Comparison of ENCODE assay signal across 22 cellular contexts in genomic region chr2:127098711-127099110, GRCh38. TPM values are rescaled to one million over a fixed set of nuclear protein-coding genes. Genes with fewer than 3 reads are reported as not detected.
A peak's percentile ranks its signal among the peaks of the same experiment; 100 is the strongest.
DNase-seq lines count a peak whose midpoint lies in the region; TF ChIP-seq lines count a peak whose summit lies in the region.
"Had no signal": no experiment of that assay in that cellular context is flagged by ENCODE, and none has a peak within 500 bp of the region (broad histone marks: within the 10 kb centered on the region; RNA-seq: fewer than 3 reads in every experiment).

No MANE protein-coding gene starts in this region.

- peaks cover 0 to 33% (median 7%) of the 10 kb centered on the region in 11 experiments; a peak in 11 of 22 replicates for H3K36me3 ChIP-seq in BLaER1 treated with 17β-estradiol and CSF1 and Interleukin-3, amounts not matched to agents 10 nM and 100 nM
- H3K36me3 ChIP-seq in WERI-Rb-1 (peaks cover 24% of the 10 kb centered on the region), mesenchymal stem cell (ENCODE audit: control insufficient read depth in 1 of 2, insufficient read depth in 2 of 2, low read depth in 1 of 2, low read length in 2 of 2) (peaks cover 3 to 13% of the 10 kb centered on the region in 2 experiments), sigmoid colon (no peaks in the 10 kb centered on the region), breast epithelium (no peaks in the 10 kb centered on the region)
- H3K36me3 ChIP-seq: neutrophil, tibial artery had no signal

- H3K9me3 ChIP-seq in BLaER1 treated with 17β-estradiol and CSF1 and Interleukin-3, amounts not matched to agents 10 nM and 100 nM (replicated peaks in 1 of 11), result no peaks in the 10 kb centered on the region
- H3K9me3 ChIP-seq in WERI-Rb-1 (ENCODE audit: severe bottlenecking) (no peaks in the 10 kb centered on the region), mesenchymal stem cell (ENCODE audit: control insufficient read depth, low read length) (no peaks in the 10 kb centered on the region), sigmoid colon (no peaks in the 10 kb centered on the region), breast epithelium (no peaks in the 10 kb centered on the region)
- H3K9me3 ChIP-seq: neutrophil, tibial artery had no signal

- no peak overlapping the region for H2BK120ac ChIP-seq in mesenchymal stem cell (ENCODE audit: low read depth, low read length)

- WGBS in mesenchymal stem cell, result 84% methylated on average over 7 of the region's 7 CpGs
- 66 to 74% methylated on average over 7 of the region's 7 CpGs for WGBS in sigmoid colon, 2 donors

- no peak overlapping the region for H4K8ac ChIP-seq in mesenchymal stem cell (ENCODE audit: low read length)

- no peak overlapping the region for H4K91ac ChIP-seq in mesenchymal stem cell (ENCODE audit: low read length)

- peak overlapping the region in 1 of 2 experiments; percentile 34 for H3K23ac ChIP-seq in mesenchymal stem cell (ENCODE audit: low read length in 2 of 2)

- intact Hi-C loops in sigmoid colon (cut with DNase I), result no loop called here
- intact Hi-C loops in breast epithelium (cut with DNase I; ENCODE audit: low total_unique reads), result no loop called here

- H2AFZ ChIP-seq in mesenchymal stem cell (ENCODE audit: low read depth, low read length), result no peak overlapping the region

- H4K20me1 ChIP-seq in BLaER1 treated with 17β-estradiol and CSF1 and Interleukin-3, amounts not matched to agents 10 nM and 100 nM, result peaks cover 20 to 100% (median 94%) of the 10 kb centered on the region in 11 experiments; a peak in 21 of 22 replicates

- TF ChIP-seq CTCF in WERI-Rb-1 (IDR thresholded peaks at IDR 0.05; ENCODE audit: low read depth, low read length) (no peak), sigmoid colon (IDR thresholded peaks at IDR 0.05) (no peak), breast epithelium (IDR thresholded peaks at IDR 0.05) (no peak)

- H2AK5ac ChIP-seq in mesenchymal stem cell (ENCODE audit: low read length, severe bottlenecking), result peak overlapping the region; percentile 50

- H3K4me1 ChIP-seq in BLaER1 treated with 17β-estradiol and CSF1 and Interleukin-3, amounts not matched to agents 10 nM and 100 nM, result peaks cover 87 to 100% (median 100%) of the 10 kb centered on the region in 10 experiments
- H3K4me1 ChIP-seq in mesenchymal stem cell (ENCODE audit: control insufficient read depth, insufficient read depth, low read depth, low read length), result peaks cover 76% of the 10 kb centered on the region
- H3K4me1 ChIP-seq in sigmoid colon, result peaks cover 0 to 55% (median 44%) of the 10 kb centered on the region in 4 donors
- no peaks in the 10 kb centered on the region for H3K4me1 ChIP-seq in breast epithelium

- H3K18ac ChIP-seq in mesenchymal stem cell (ENCODE audit: low read depth in 1 of 2, low read length in 2 of 2), result peak overlapping the region in 1 of 2 experiments; percentile 1

- peak overlapping the region in 1 of 2 experiments; percentile 22 for H3K4ac ChIP-seq in mesenchymal stem cell (ENCODE audit: low read depth in 1 of 2, low read length in 2 of 2)

- H2BK15ac ChIP-seq in mesenchymal stem cell (ENCODE audit: low read depth, poor library complexity, severe bottlenecking), result no peak overlapping the region

- no peak overlapping the region for H3K4me3 ChIP-seq in BLaER1 treated with 17β-estradiol and CSF1 and Interleukin-3, amounts not matched to agents 10 nM and 100 nM
- H3K4me3 ChIP-seq in WERI-Rb-1 (ENCODE audit: low read depth, low read length) (no peak overlapping the region), mesenchymal stem cell (ENCODE audit: insufficient read depth in 1 of 2, low read depth in 1 of 2, low read length in 2 of 2) (no peak overlapping the region), sigmoid colon (no peak overlapping the region), breast epithelium (no peak overlapping the region)
- H3K4me3 ChIP-seq: tibial artery had no signal

- peak overlapping the region; percentile 86 to 99 (median 98) for H3K4me2 ChIP-seq in BLaER1 treated with 17β-estradiol and CSF1 and Interleukin-3, amounts not matched to agents 10 nM and 100 nM
- H3K4me2 ChIP-seq in mesenchymal stem cell (ENCODE audit: low read length, poor library complexity, severe bottlenecking), result no peak overlapping the region

- TF ChIP-seq POLR2A in sigmoid colon (IDR thresholded peaks at IDR 0.05) (no peak), breast epithelium (IDR thresholded peaks at IDR 0.05) (no peak)

- no peak for DNase-seq in WERI-Rb-1
- DNase-seq in mesenchymal stem cell, result no peak
- DNase-seq in sigmoid colon, result peak; percentile 63
- DNase-seq in stimulated activated naive CD4-positive, alpha-beta T cell (lab: John Stamatoyannopoulos, UW), result no peak
- DNase-seq in breast epithelium (ENCODE audit: low spot score in 2 of 2), result no peak
- DNase-seq in T-helper 2 cell, result no peak
- no peak for DNase-seq in NCI-H1105 treated with DMSO at 0.1 percent for 48 hours (lab: John Stamatoyannopoulos, UW)
- DNase-seq: activated B cell treated with CpG ODN at 0.5 μM for 24 hours; activated CD4-positive, alpha-beta T cell treated with anti-CD3 and anti-CD28 coated beads, Interleukin-2, amount 50 U/mL, for 48 hours; effector memory CD4-positive, alpha-beta T cell; foreskin fibroblast; hippocampal formation; immature natural killer cell; NCI-H1105; NCI-H2081 treated with DMSO at 0.1 percent for 48 hours; stimulated activated CD4-positive, alpha-beta T cell treated with anti-CD3 and anti-CD28 coated beads, Interleukin-12 subunit alpha, Interleukin-12 subunit beta, amount 100 ng/mL, for 4 hours; stimulated activated CD4-positive, alpha-beta T cell treated with anti-CD3 and anti-CD28 coated beads, Interleukin-4, amount 100 ng/mL, for 4 hours; stimulated activated naive CD8-positive, alpha-beta T cell treated with anti-CD3 and anti-CD28 coated beads, Interleukin-15, Interleukin-2, amounts not matched to agents 100 U/mL and 50 U/mL, for 24 hours; T1000; tibial artery had no signal

- H3K9ac ChIP-seq in BLaER1 treated with 17β-estradiol and CSF1 and Interleukin-3, amounts not matched to agents 10 nM and 100 nM, result peak overlapping the region in 8 of 11 experiments; percentile 17 to 91 (median 44); a peak in 9 of 22 replicates
- no peak overlapping the region for H3K9ac ChIP-seq in mesenchymal stem cell (ENCODE audit: low read length)

- no peak overlapping the region for H2BK5ac ChIP-seq in mesenchymal stem cell (ENCODE audit: low read depth, low read length, poor library complexity, severe bottlenecking)

- no peak overlapping the region for H2BK12ac ChIP-seq in mesenchymal stem cell (ENCODE audit: low read length in 2 of 2)

- no peak overlapping the region for H3K14ac ChIP-seq in mesenchymal stem cell (ENCODE audit: low read length in 2 of 2)

- peak overlapping the region in 1 of 11 experiments; percentile 98; a peak in 2 of 22 replicates for H3K27ac ChIP-seq in BLaER1 treated with 17β-estradiol and CSF1 and Interleukin-3, amounts not matched to agents 10 nM and 100 nM
- H3K27ac ChIP-seq in WERI-Rb-1 (peak overlapping the region; percentile 77), mesenchymal stem cell (ENCODE audit: low read length, poor library complexity, severe bottlenecking) (no peak overlapping the region), sigmoid colon (no peak overlapping the region), breast epithelium (peak overlapping the region in 1 of 2 donors; percentile 66)
- H3K27ac ChIP-seq: neutrophil, tibial artery had no signal

- H3K27me3 ChIP-seq in BLaER1 treated with 17β-estradiol and CSF1 and Interleukin-3, amounts not matched to agents 10 nM and 100 nM, result no peaks in the 10 kb centered on the region
- H3K27me3 ChIP-seq in WERI-Rb-1 (ENCODE audit: insufficient read depth, low read depth, severe bottlenecking) (no peaks in the 10 kb centered on the region), mesenchymal stem cell (ENCODE audit: control insufficient read depth in 1 of 2, insufficient read depth in 1 of 2, low read length in 2 of 2) (no peaks in the 10 kb centered on the region), sigmoid colon (no peaks in the 10 kb centered on the region), breast epithelium (no peaks in the 10 kb centered on the region)
- H3K27me3 ChIP-seq: tibial artery had no signal

- H3K79me1 ChIP-seq in mesenchymal stem cell (replicated peaks; ENCODE audit: low read length, poor library complexity, severe bottlenecking), result peaks cover 14% of the 10 kb centered on the region

- TF ChIP-seq EP300 in sigmoid colon (IDR thresholded peaks at IDR 0.05), result no peak

RNA-seq across cellular contexts. Expression of gene BIN1, which starts 8.2 kb away (rescaled TPM):
- 61.3 TPM for polyA plus RNA-seq in mesenchymal stem cell (2013, experiment 1 of 2)
- polyA plus RNA-seq in mesenchymal stem cell (2013, experiment 2 of 2), result 58.6 TPM
- total RNA-seq in sigmoid colon (10 to 100 TPM; 36.1 to 57.9 (median 43.2) TPM), breast epithelium (10 to 100 TPM; 30.1 to 74.4 (median 59.3) TPM)
- 10 to 100 TPM; 20.3 to 52.9 (median 34.8) TPM for polyA plus RNA-seq in sigmoid colon
